In the genomic region with DNA sequence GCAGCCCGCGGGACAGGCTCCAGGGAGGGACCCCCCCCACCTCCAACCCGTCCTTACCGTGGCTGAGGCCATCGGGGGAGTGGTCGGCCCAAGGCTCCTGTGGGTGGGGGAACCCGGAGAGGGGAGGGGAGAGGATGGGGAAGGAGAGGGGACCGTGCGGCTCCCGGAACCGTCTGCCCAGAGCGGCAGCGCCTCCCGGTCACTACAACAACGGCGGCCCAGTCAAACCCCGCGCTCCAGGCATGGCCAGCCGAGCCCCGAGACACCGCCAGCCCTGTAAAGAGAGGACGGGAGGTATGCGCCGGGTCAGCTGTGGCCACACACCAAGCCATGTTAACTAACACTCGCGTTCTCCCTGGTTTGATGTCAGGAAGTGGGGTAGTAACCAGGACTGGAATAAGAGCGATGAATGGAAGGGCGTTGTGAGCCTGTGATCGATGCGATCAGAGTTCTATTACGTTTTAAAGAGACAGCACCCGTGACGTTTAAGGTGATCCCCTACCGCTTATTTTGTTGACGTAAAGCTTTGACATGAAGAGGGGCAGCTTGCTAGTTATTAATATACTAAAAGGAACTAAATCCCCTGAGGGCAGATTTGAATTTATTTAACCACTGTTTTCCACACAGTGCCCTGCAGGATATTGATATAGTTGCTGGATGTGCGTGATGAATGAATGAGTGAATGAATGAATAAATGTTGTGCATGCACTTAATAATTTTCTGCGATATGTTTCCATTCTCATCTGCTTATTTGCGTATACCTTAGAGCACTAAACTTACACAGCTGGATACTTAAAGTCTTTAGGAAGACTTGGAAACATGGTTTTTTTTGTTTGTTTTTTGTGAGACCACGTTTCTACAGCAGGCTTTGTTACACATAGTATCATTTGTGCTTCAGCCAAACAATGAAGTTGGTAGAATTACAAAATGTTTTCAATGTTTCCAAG, we compare ENCODE assay signal across 8 cellular contexts. TPM values are rescaled to one million over a fixed set of nuclear protein-coding genes. Genes with fewer than 3 reads are reported as not detected.
DNase-seq lines count a peak whose midpoint lies in the region; ATAC-seq and TF ChIP-seq lines count a peak whose summit lies in the region.

A gene (minus strand): TSS at position 224 of the 947 bp plus-strand sequence. CDS start 152 bp downstream, at position 72.

- POLR2A ChIA-PET in CD4-positive, alpha-beta T cell (lab: Charles Lee), result interaction anchor here (0.6 to 4.1 kb wide), 11 partner anchors 55 to 632 kb away, joined by 3 to 25 read pairs (median 3); a partner anchor contains a TSS
- POLR2A ChIA-PET in activated CD4-positive, alpha-beta memory T cell treated with anti-CD3 and anti-CD28 coated beads for 36 hours (lab: Charles Lee), result interaction anchor here (1.3 to 4.4 kb wide), 7 partner anchors 31 to 301 kb away, joined by 3 to 25 read pairs (median 8); a partner anchor contains a TSS

- H3K9me3 Mint-ChIP-seq in CD4-positive, alpha-beta T cell, result no peaks in the 10 kb centered on the region
- H3K9me3 Mint-ChIP-seq in activated CD4-positive, alpha-beta memory T cell treated with anti-CD3 and anti-CD28 coated beads for 36 hours, result no peaks in the 10 kb centered on the region

- peak within 1 kb of the TSS; percentile 77 to 100 for H3K4me3 ChIP-seq in duodenal mucosa (ENCODE audit: low read depth in 1 of 2, low read length in 2 of 2)
- H3K4me3 ChIP-seq in liver (ENCODE audit: low read depth in 1 of 3, low read length in 3 of 3), result peak within 1 kb of the TSS; percentile 73 to 89 (median 87)

- H3K36me3 Mint-ChIP-seq in CD4-positive, alpha-beta T cell (ENCODE audit: low read depth), result peaks cover 33% of the 10 kb centered on the region
- H3K36me3 Mint-ChIP-seq in activated CD4-positive, alpha-beta memory T cell treated with anti-CD3 and anti-CD28 coated beads for 36 hours, result peaks cover 29% of the 10 kb centered on the region

- no peaks in the 10 kb centered on the region for H3K36me3 ChIP-seq in duodenal mucosa (ENCODE audit: control insufficient read depth in 1 of 2, insufficient read depth in 2 of 2, low read length in 2 of 2)
- no peaks in the 10 kb centered on the region for H3K36me3 ChIP-seq in liver (ENCODE audit: control insufficient read depth in 4 of 4, insufficient read depth in 3 of 4, low read depth in 1 of 4, low read length in 3 of 4)

- intact Hi-C loops in CD4-positive, alpha-beta T cell (cut with DNase I, micrococcal nuclease), result loop anchor here (1.0 to 10.0 kb wide), 6 partner anchors 19 to 1415 kb away; a partner anchor contains a TSS
- intact Hi-C loops in activated CD4-positive, alpha-beta memory T cell treated with anti-CD3 and anti-CD28 coated beads for 36 hours (cut with micrococcal nuclease), result loop anchor here (1.0 to 10.0 kb wide), 10 partner anchors 32 to 1385 kb away; a partner anchor contains a TSS

- no peaks in the 10 kb centered on the region for H3K27me3 Mint-ChIP-seq in CD4-positive, alpha-beta T cell
- H3K27me3 Mint-ChIP-seq in activated CD4-positive, alpha-beta memory T cell treated with anti-CD3 and anti-CD28 coated beads for 36 hours, result no peaks in the 10 kb centered on the region

- H3K4me1 Mint-ChIP-seq in CD4-positive, alpha-beta T cell (ENCODE audit: low read depth), result peaks cover 55% of the 10 kb centered on the region
- peaks cover 39% of the 10 kb centered on the region for H3K4me1 Mint-ChIP-seq in activated CD4-positive, alpha-beta memory T cell treated with anti-CD3 and anti-CD28 coated beads for 36 hours (ENCODE audit: low read depth)

- peak within 1 kb of the TSS; percentile 80 for H3K27ac ChIP-seq in CD4-positive, alpha-beta T cell (ENCODE audit: low read depth, low read length)
- peak within 1 kb of the TSS; percentile 87 for H3K27ac ChIP-seq in duodenal mucosa (ENCODE audit: low read depth, low read length)
- peak within 1 kb of the TSS; percentile 93 to 97 for H3K27ac ChIP-seq in liver (ENCODE audit: low read depth in 1 of 2, low read length in 2 of 2)

- peak within 1 kb of the TSS; percentile 47 for H3K27ac Mint-ChIP-seq in CD4-positive, alpha-beta T cell
- H3K27ac Mint-ChIP-seq in activated CD4-positive, alpha-beta memory T cell treated with anti-CD3 and anti-CD28 coated beads for 36 hours, result peak within 1 kb of the TSS; percentile 98

- peak; percentile 30 to 67 (median 46) for DNase-seq in CD4-positive, alpha-beta T cell
- DNase-seq in HK-2 (ENCODE audit: unreplicated experiment), result peak; percentile 89
- peak; percentile 96 for DNase-seq in NCI-H82 (lab: John Stamatoyannopoulos, UW)
- DNase-seq in activated CD4-positive, alpha-beta memory T cell treated with anti-CD3 and anti-CD28 coated beads for 36 hours, result peak; percentile 83
- peak; percentile 76 for DNase-seq in stimulated activated CD4-positive, alpha-beta T cell treated with anti-CD3 and anti-CD28 coated beads, Interleukin-4, amount 100 ng/mL, for 24 hours

- TF ChIP-seq CTCF in CD4-positive, alpha-beta T cell (IDR thresholded peaks at IDR 0.05), result no peak
- no peak for TF ChIP-seq CTCF in liver (IDR thresholded peaks at IDR 0.05; ENCODE audit: low read depth, low read length, missing input control)

- H3K4me1 ChIP-seq in duodenal mucosa (ENCODE audit: control insufficient read depth in 1 of 2, insufficient read depth in 2 of 2, low read length in 2 of 2), result peaks cover 20 to 37% of the 10 kb centered on the region in 2 donors
- H3K4me1 ChIP-seq in liver (ENCODE audit: control insufficient read depth in 4 of 4, insufficient read depth in 4 of 4, low read length in 3 of 4), result peaks cover 5 to 40% (median 36%) of the 10 kb centered on the region in 4 donors

- H3K4me3 Mint-ChIP-seq in CD4-positive, alpha-beta T cell, result peak within 1 kb of the TSS; percentile 95
- peak within 1 kb of the TSS; percentile 99 for H3K4me3 Mint-ChIP-seq in activated CD4-positive, alpha-beta memory T cell treated with anti-CD3 and anti-CD28 coated beads for 36 hours

- H3K9me3 ChIP-seq in CD4-positive, alpha-beta T cell (ENCODE audit: control insufficient read depth, low read length), result no peaks in the 10 kb centered on the region
- no peaks in the 10 kb centered on the region for H3K9me3 ChIP-seq in duodenal mucosa (ENCODE audit: control insufficient read depth in 1 of 2, low read length in 2 of 2)
- no peaks in the 10 kb centered on the region for H3K9me3 ChIP-seq in liver (ENCODE audit: control insufficient read depth in 4 of 4, low read length in 3 of 4)

- H3K27me3 ChIP-seq in CD4-positive, alpha-beta T cell (ENCODE audit: control insufficient read depth, insufficient read depth, low read length), result no peaks in the 10 kb centered on the region
- no peaks in the 10 kb centered on the region for H3K27me3 ChIP-seq in duodenal mucosa (ENCODE audit: control insufficient read depth in 1 of 2, insufficient read depth in 2 of 2, low read length in 2 of 2)
- no peaks in the 10 kb centered on the region for H3K27me3 ChIP-seq in liver (ENCODE audit: control insufficient read depth in 4 of 4, insufficient read depth in 4 of 4, low read length in 3 of 4)

- H3K9ac ChIP-seq in duodenal mucosa (ENCODE audit: low read depth in 1 of 2, low read length in 2 of 2) (peak within 1 kb of the TSS; percentile 82 to 92), liver (ENCODE audit: low read depth in 1 of 2, low read length in 2 of 2) (peak within 1 kb of the TSS; percentile 87 to 96)

- peak; percentile 66 for ATAC-seq in CD4-positive, alpha-beta T cell (ENCODE audit: poor library complexity)
- ATAC-seq in GM19463 (IDR thresholded peaks at IDR 0.05; ENCODE audit: unreplicated experiment), result peak; percentile 62

- CTCF ChIA-PET in CD4-positive, alpha-beta T cell (lab: Charles Lee), result interaction anchor here (0.7 to 3.7 kb wide), 4 partner anchors 32 to 506 kb away, joined by 3 to 13 read pairs (median 5); no protein-coding TSS in a partner anchor
- CTCF ChIA-PET in activated CD4-positive, alpha-beta memory T cell treated with anti-CD3 and anti-CD28 coated beads for 36 hours (lab: Charles Lee), result interaction anchor here (0.6 to 7.9 kb wide), 9 partner anchors 21 to 989 kb away, joined by 3 to 130 read pairs (median 4); no protein-coding TSS in a partner anchor

- WGBS in liver, result 1% methylated on average over 39 of the region's 39 CpGs

- peak in 1 of 2 donors; percentile 25 for TF ChIP-seq RAD21 in liver (IDR thresholded peaks at IDR 0.05)

TF ChIP-seq in liver, 16 proteins besides CTCF, POLR2A, EP300 and RAD21 (continues in another document):
- TF ChIP-seq TAF1 (conservative IDR thresholded peaks at IDR 0.05) (no peak), EGR1 (IDR thresholded peaks at IDR 0.05; ENCODE audit: low read depth in 2 of 2) (peak in 1 of 2 donors; percentile 34), JUND (IDR thresholded peaks at IDR 0.05) (no peak), HNF4G (IDR thresholded peaks at IDR 0.05) (no peak), SP1 (IDR thresholded peaks at IDR 0.05) (no peak), FOXA2 (IDR thresholded peaks at IDR 0.05) (no peak), GABPA (IDR thresholded peaks at IDR 0.05 in 1 of 2, conservative IDR thresholded peaks at IDR 0.05 in 1 of 2) (peak in 1 of 2 donors; percentile 36), HNF4A (conservative IDR thresholded peaks at IDR 0.05) (no peak), YY1 (IDR thresholded peaks at IDR 0.05) (peak; percentile 85), NR2F2 (IDR thresholded peaks at IDR 0.05) (no peak), RXRA (IDR thresholded peaks at IDR 0.05) (peak; percentile 39 to 44)
- TF ChIP-seq, protein P1, sequence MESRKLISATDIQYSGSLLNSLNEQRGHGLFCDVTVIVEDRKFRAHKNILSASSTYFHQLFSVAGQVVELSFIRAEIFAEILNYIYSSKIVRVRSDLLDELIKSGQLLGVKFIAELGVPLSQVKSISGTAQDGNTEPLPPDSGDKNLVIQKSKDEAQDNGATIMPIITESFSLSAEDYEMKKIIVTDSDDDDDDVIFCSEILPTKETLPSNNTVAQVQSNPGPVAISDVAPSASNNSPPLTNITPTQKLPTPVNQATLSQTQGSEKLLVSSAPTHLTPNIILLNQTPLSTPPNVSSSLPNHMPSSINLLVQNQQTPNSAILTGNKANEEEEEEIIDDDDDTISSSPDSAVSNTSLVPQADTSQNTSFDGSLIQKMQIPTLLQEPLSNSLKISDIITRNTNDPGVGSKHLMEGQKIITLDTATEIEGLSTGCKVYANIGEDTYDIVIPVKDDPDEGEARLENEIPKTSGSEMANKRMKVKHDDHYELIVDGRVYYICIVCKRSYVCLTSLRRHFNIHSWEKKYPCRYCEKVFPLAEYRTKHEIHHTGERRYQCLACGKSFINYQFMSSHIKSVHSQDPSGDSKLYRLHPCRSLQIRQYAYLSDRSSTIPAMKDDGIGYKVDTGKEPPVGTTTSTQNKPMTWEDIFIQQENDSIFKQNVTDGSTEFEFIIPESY (IDR thresholded peaks at IDR 0.05), result peak; percentile 48
- TF ChIP-seq, protein P2, sequence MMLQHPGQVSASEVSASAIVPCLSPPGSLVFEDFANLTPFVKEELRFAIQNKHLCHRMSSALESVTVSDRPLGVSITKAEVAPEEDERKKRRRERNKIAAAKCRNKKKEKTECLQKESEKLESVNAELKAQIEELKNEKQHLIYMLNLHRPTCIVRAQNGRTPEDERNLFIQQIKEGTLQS (IDR thresholded peaks at IDR 0.05), result no peak

RNA-seq across cellular contexts. Expression of the gene that starts here (rescaled TPM):
- total RNA-seq in CD4-positive, alpha-beta T cell, result 10 to 100 TPM; 14.9 to 16.2 TPM
- 10 to 100 TPM; 38.2 to 40.9 TPM for total RNA-seq in activated CD4-positive, alpha-beta memory T cell treated with anti-CD3 and anti-CD28 coated beads for 36 hours
- total RNA-seq in liver, result 10 to 100 TPM in 1 of 2 donors, 1 to 10 TPM in 1; 10.0 to 28.2 TPM
- 1 to 10 TPM; 5.0 to 5.2 TPM for polyA plus RNA-seq in liver

Comparison
In these comparisons a context has a peak if more than half of its experiments do, and no peak if none do; other contexts are left out.
1. Peak in every context shown above with its lines: DNase-seq, ATAC-seq, H3K4me3 ChIP-seq and H3K27ac ChIP-seq.
2. DNase-seq: peak in every context shown above with its lines; median percentile 96 in NCI-H82; 89 in HK-2; 83 in activated CD4-positive, alpha-beta memory T cell treated with anti-CD3 and anti-CD28 coated beads for 36 hours; 76 in stimulated activated CD4-positive, alpha-beta T cell treated with anti-CD3 and anti-CD28 coated beads, Interleukin-4, amount 100 ng/mL, for 24 hours; 46 in CD4-positive, alpha-beta T cell.